In genomic region chr10:35875281-35875680, GRCh38 we compare ENCODE assay signal across 17 cellular contexts.
DNase-seq lines count a peak whose midpoint lies in the region; ATAC-seq and TF ChIP-seq lines count a peak whose summit lies in the region.
"Had no signal": no experiment of that assay in that cellular context is flagged by ENCODE, and none has a peak within 500 bp of the region (broad histone marks: within the 10 kb centered on the region; RNA-seq: fewer than 3 reads in every experiment).

No MANE protein-coding gene starts in this region.

- H2BK15ac ChIP-seq in neuronal stem cell (ENCODE audit: low read length), result no peak overlapping the region

- intact Hi-C loops in left ventricle myocardium superior (cut with micrococcal nuclease), result no loop called here
- intact Hi-C loops in right lobe of liver (cut with DNase I), result no loop called here
- intact Hi-C loops in prostate gland (cut with DNase I), result no loop called here

- H4K8ac ChIP-seq in neuronal stem cell (ENCODE audit: low read depth, low read length), result no peak overlapping the region

- H3K23ac ChIP-seq in neuronal stem cell (ENCODE audit: low read depth, low read length, poor library complexity), result no peak overlapping the region

- WGBS in neuronal stem cell (ENCODE audit: extremely low coverage in 2 of 2, insufficient read length in 2 of 2, insufficient replicate concordance in 1 of 2), 2 donors, result no CpG with 5 or more reads among the region's 7 CpGs
- 72% methylated on average over 7 of the region's 7 CpGs for WGBS in right lobe of liver (ENCODE audit: insufficient coverage, low coverage, low lambda C conversion rate, missing lambda C conversion rate)
- 64% methylated on average over 7 of the region's 7 CpGs for WGBS in prostate gland

- DNase-seq in SJCRH30, result peak in 1 of 2 experiments; percentile 38
- DNase-seq in left ventricle myocardium superior, result no peak
- no peak for DNase-seq in neuronal stem cell (ENCODE audit: low spot score)
- DNase-seq in activated CD4-positive, alpha-beta T cell treated with anti-CD3 and anti-CD28 coated beads, Interleukin-2, amount 50 U/mL, for 48 hours, result no peak
- no peak for DNase-seq in right lobe of liver
- DNase-seq in prostate gland (ENCODE audit: low spot score), result no peak
- DNase-seq in H7, result no peak
- DNase-seq: activated naive CD4-positive, alpha-beta T cell treated with Interleukin-2 at 50 U/mL for 16 hours; DMS153; hippocampal formation; NCI-H1694; NCI-H774; ovary; SHP77 treated with DMSO at 0.1 percent for 48 hours; stimulated activated CD4-positive, alpha-beta T cell treated with anti-CD3 and anti-CD28 coated beads, Interleukin-2, amount 100 ng/mL, for 24 hours had no signal

- no peak overlapping the region for H3K14ac ChIP-seq in neuronal stem cell (ENCODE audit: low read length)

- H3K18ac ChIP-seq in neuronal stem cell (ENCODE audit: low read length), result peak overlapping the region; percentile 55

- TF ChIP-seq CTCF in right lobe of liver (IDR thresholded peaks at IDR 0.05), result no peak
- TF ChIP-seq CTCF in prostate gland (IDR thresholded peaks at IDR 0.05), result no peak

- H2AK5ac ChIP-seq in neuronal stem cell (ENCODE audit: low read depth, low read length), result no peak overlapping the region

- H3K9me3 ChIP-seq in BLaER1 treated with 17β-estradiol and CSF1 and Interleukin-3, amounts not matched to agents 10 nM and 100 nM (replicated peaks in 1 of 11), result peaks cover 0 to 7% (median 0%) of the 10 kb centered on the region in 11 experiments; a peak in 4 of 22 replicates
- no peaks in the 10 kb centered on the region for H3K9me3 ChIP-seq in SJCRH30 (replicated peaks)
- no peaks in the 10 kb centered on the region for H3K9me3 ChIP-seq in neuronal stem cell (replicated peaks in 1 of 2; ENCODE audit: control insufficient read depth in 2 of 2, insufficient read depth in 1 of 2, low read depth in 1 of 2, low read length in 2 of 2)
- H3K9me3 ChIP-seq in right lobe of liver, result no peaks in the 10 kb centered on the region
- no peaks in the 10 kb centered on the region for H3K9me3 ChIP-seq in prostate gland
- H3K9me3 ChIP-seq: ovary had no signal

- peak overlapping the region in 1 of 11 experiments; percentile 6; a peak in 1 of 22 replicates for H3K9ac ChIP-seq in BLaER1 treated with 17β-estradiol and CSF1 and Interleukin-3, amounts not matched to agents 10 nM and 100 nM
- no peak overlapping the region for H3K9ac ChIP-seq in neuronal stem cell (ENCODE audit: low read depth, low read length, poor library complexity)

- H3K36me3 ChIP-seq in BLaER1 treated with 17β-estradiol and CSF1 and Interleukin-3, amounts not matched to agents 10 nM and 100 nM, result no peaks in the 10 kb centered on the region
- H3K36me3 ChIP-seq in SJCRH30 (no peaks in the 10 kb centered on the region), neuronal stem cell (replicated peaks in 1 of 2; ENCODE audit: control insufficient read depth in 2 of 2, insufficient read depth in 2 of 2, low read length in 2 of 2) (no peaks in the 10 kb centered on the region), right lobe of liver (no peaks in the 10 kb centered on the region), prostate gland (no peaks in the 10 kb centered on the region), H7 (replicated peaks; ENCODE audit: control insufficient read depth, insufficient read depth, low read length) (no peaks in the 10 kb centered on the region)
- H3K36me3 ChIP-seq: ovary had no signal

- H4K20me1 ChIP-seq in BLaER1 treated with 17β-estradiol and CSF1 and Interleukin-3, amounts not matched to agents 10 nM and 100 nM, result no peaks in the 10 kb centered on the region

- peak overlapping the region; percentile 5 for H2AFZ ChIP-seq in neuronal stem cell (ENCODE audit: low read length)

- H2BK5ac ChIP-seq in neuronal stem cell (ENCODE audit: low read length), result no peak overlapping the region

- ATAC-seq in left ventricle myocardium superior (peak; percentile 80), right lobe of liver (no peak)

- no peak overlapping the region for H2BK120ac ChIP-seq in neuronal stem cell (ENCODE audit: low read depth, low read length)

- H4K91ac ChIP-seq in neuronal stem cell (ENCODE audit: low read depth, low read length, poor library complexity), result no peak overlapping the region

- H3K4me3 ChIP-seq in BLaER1 treated with 17β-estradiol and CSF1 and Interleukin-3, amounts not matched to agents 10 nM and 100 nM, result no peak overlapping the region
- no peak overlapping the region for H3K4me3 ChIP-seq in SJCRH30
- H3K4me3 ChIP-seq in neuronal stem cell (ENCODE audit: low read length in 2 of 2), result no peak overlapping the region
- H3K4me3 ChIP-seq in right lobe of liver, result no peak overlapping the region
- H3K4me3 ChIP-seq in prostate gland, result no peak overlapping the region
- H3K4me3 ChIP-seq in H7 (ENCODE audit: insufficient read depth, low read depth, low read length), result no peak overlapping the region
- H3K4me3 ChIP-seq: ovary had no signal

- H3K4me1 ChIP-seq in BLaER1 treated with 17β-estradiol and CSF1 and Interleukin-3, amounts not matched to agents 10 nM and 100 nM, result peaks cover 16 to 59% (median 48%) of the 10 kb centered on the region in 10 experiments
- H3K4me1 ChIP-seq in SJCRH30 (peaks cover 52% of the 10 kb centered on the region), neuronal stem cell (ENCODE audit: control insufficient read depth in 2 of 2, insufficient read depth in 1 of 2, low read depth in 1 of 2, low read length in 2 of 2) (peaks cover 6 to 20% of the 10 kb centered on the region in 2 donors), right lobe of liver (no peaks in the 10 kb centered on the region), prostate gland (replicated peaks) (no peaks in the 10 kb centered on the region)

- H2BK12ac ChIP-seq in neuronal stem cell (ENCODE audit: low read length), result no peak overlapping the region

- TF ChIP-seq POLR2A in right lobe of liver (IDR thresholded peaks at IDR 0.05) (no peak), prostate gland (IDR thresholded peaks at IDR 0.05) (no peak)

- no peaks in the 10 kb centered on the region for H3K79me1 ChIP-seq in neuronal stem cell (ENCODE audit: low read depth, low read length)

- H3K4ac ChIP-seq in neuronal stem cell (ENCODE audit: low read length), result no peak overlapping the region

- no peaks in the 10 kb centered on the region for H3K27me3 ChIP-seq in BLaER1 treated with 17β-estradiol and CSF1 and Interleukin-3, amounts not matched to agents 10 nM and 100 nM
- H3K27me3 ChIP-seq in SJCRH30 (no peaks in the 10 kb centered on the region), neuronal stem cell (ENCODE audit: control insufficient read depth in 3 of 3, insufficient read depth in 3 of 3, low read depth in 1 of 3, low read length in 3 of 3) (no peaks in the 10 kb centered on the region), right lobe of liver (no peaks in the 10 kb centered on the region), prostate gland (replicated peaks; ENCODE audit: insufficient read depth) (no peaks in the 10 kb centered on the region), H7 (ENCODE audit: control insufficient read depth, insufficient read depth, low read length) (no peaks in the 10 kb centered on the region)
- H3K27me3 ChIP-seq: ovary had no signal

- H3K27ac ChIP-seq in BLaER1 treated with 17β-estradiol and CSF1 and Interleukin-3, amounts not matched to agents 10 nM and 100 nM, result peak overlapping the region in 4 of 11 experiments; percentile 8 to 37 (median 28); a peak in 6 of 22 replicates
- H3K27ac ChIP-seq in SJCRH30 (peak overlapping the region; percentile 86), neuronal stem cell (replicated peaks; ENCODE audit: low read length) (no peak overlapping the region), right lobe of liver (no peak overlapping the region), prostate gland (no peak overlapping the region)
- H3K27ac ChIP-seq: ovary, VCaP had no signal

- peak overlapping the region; percentile 7 to 81 (median 60); a peak in 19 of 22 replicates for H3K4me2 ChIP-seq in BLaER1 treated with 17β-estradiol and CSF1 and Interleukin-3, amounts not matched to agents 10 nM and 100 nM
- H3K4me2 ChIP-seq in neuronal stem cell (ENCODE audit: insufficient read depth, low read length, poor library complexity, severe bottlenecking), result no peak overlapping the region
